1 cellular context compared by ENCODE assay signal in the genomic region with DNA sequence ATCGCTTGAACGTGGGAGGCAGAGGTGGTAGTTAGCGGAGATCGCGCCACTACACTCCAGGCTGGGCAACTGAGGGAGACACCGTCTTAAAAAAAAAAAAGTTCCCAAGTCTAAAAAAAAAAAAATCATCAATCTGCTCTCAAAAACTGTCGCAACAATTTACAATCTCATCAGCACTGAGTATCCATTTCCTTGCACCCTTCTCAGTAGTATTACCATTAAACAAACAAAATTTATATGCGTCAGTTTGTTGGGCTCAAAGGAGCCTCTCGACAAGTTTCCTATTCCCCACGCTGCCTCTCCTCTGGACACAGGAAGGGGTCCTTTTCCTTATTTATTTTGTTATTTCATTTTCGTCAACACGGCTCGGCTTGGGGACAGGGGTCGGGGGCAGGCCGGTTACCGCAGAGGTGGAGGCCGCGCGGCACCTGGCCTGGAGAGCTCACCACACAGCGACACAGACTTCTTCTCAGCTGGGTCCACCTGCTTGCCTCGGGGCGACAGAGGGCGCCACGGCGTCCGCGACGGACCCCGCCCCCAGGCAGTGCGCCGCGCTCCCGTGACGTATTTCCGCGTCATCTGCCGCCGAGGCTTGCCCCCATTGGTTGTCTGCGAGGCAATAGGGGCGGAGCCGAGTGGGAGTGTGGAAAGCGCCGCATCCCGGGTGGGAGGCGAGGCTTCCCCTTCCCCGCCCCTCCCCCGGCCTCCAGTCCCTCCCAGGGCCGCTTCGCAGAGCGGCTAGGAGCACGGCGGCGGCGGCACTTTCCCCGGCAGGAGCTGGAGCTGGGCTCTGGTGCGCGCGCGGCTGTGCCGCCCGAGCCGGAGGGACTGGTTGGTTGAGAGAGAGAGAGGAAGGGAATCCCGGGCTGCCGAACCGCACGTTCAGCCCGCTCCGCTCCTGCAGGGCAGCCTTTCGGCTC.
A peak's percentile ranks its signal among the peaks of the same experiment; 100 is the strongest.
TF ChIP-seq lines count a peak whose summit lies in the region.

Gene MAP2K1 (plus strand): TSS at position 709 of the 920 bp plus-strand sequence. CDS start 436 bp downstream, outside the sequence.

TF ChIP-seq in K562, 482 proteins besides CTCF, POLR2A, EP300 and RAD21 (continued from another document and continues in another):
- TF ChIP-seq, protein P1, sequence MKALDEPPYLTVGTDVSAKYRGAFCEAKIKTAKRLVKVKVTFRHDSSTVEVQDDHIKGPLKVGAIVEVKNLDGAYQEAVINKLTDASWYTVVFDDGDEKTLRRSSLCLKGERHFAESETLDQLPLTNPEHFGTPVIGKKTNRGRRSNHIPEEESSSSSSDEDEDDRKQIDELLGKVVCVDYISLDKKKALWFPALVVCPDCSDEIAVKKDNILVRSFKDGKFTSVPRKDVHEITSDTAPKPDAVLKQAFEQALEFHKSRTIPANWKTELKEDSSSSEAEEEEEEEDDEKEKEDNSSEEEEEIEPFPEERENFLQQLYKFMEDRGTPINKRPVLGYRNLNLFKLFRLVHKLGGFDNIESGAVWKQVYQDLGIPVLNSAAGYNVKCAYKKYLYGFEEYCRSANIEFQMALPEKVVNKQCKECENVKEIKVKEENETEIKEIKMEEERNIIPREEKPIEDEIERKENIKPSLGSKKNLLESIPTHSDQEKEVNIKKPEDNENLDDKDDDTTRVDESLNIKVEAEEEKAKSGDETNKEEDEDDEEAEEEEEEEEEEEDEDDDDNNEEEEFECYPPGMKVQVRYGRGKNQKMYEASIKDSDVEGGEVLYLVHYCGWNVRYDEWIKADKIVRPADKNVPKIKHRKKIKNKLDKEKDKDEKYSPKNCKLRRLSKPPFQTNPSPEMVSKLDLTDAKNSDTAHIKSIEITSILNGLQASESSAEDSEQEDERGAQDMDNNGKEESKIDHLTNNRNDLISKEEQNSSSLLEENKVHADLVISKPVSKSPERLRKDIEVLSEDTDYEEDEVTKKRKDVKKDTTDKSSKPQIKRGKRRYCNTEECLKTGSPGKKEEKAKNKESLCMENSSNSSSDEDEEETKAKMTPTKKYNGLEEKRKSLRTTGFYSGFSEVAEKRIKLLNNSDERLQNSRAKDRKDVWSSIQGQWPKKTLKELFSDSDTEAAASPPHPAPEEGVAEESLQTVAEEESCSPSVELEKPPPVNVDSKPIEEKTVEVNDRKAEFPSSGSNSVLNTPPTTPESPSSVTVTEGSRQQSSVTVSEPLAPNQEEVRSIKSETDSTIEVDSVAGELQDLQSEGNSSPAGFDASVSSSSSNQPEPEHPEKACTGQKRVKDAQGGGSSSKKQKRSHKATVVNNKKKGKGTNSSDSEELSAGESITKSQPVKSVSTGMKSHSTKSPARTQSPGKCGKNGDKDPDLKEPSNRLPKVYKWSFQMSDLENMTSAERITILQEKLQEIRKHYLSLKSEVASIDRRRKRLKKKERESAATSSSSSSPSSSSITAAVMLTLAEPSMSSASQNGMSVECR (CRISPR knock-in tag; IDR thresholded peaks at IDR 0.05), result peak; percentile 91
- no peak for TF ChIP-seq ATF2 (CRISPR knock-in tag; IDR thresholded peaks at IDR 0.05)
- TF ChIP-seq IRF2 (CRISPR knock-in tag; IDR thresholded peaks at IDR 0.05), result no peak
- TF ChIP-seq FOXA1 (IDR thresholded peaks at IDR 0.05; ENCODE audit: borderline replicate concordance), result no peak
- no peak for TF ChIP-seq RBM15 (IDR thresholded peaks at IDR 0.05; ENCODE audit: insufficient read depth, low read length)
- TF ChIP-seq, protein P2, sequence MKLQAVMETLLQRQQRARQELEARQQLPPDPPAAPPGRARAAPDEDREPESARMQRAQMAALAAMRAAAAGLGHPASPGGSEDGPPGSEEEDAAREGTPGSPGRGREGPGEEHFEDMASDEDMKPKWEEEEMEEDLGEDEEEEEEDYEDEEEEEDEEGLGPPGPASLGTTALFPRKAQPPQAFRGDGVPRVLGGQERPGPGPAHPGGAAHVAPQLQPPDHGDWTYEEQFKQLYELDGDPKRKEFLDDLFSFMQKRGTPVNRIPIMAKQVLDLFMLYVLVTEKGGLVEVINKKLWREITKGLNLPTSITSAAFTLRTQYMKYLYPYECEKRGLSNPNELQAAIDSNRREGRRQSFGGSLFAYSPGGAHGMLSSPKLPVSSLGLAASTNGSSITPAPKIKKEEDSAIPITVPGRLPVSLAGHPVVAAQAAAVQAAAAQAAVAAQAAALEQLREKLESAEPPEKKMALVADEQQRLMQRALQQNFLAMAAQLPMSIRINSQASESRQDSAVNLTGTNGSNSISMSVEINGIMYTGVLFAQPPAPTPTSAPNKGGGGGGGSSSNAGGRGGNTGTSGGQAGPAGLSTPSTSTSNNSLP (IDR thresholded peaks at IDR 0.05; ENCODE audit: borderline replicate concordance, low read depth, low read length), result no peak
- TF ChIP-seq ZC3H4 (CRISPR knock-in tag; IDR thresholded peaks at IDR 0.05; ENCODE audit: borderline replicate concordance), result no peak
- TF ChIP-seq ZNF3 (CRISPR knock-in tag; IDR thresholded peaks at IDR 0.05), result no peak
- TF ChIP-seq DDX20 (tag; IDR thresholded peaks at IDR 0.05; ENCODE audit: low read depth), result no peak
- TF ChIP-seq ZNF146 (CRISPR knock-in tag; IDR thresholded peaks at IDR 0.05; ENCODE audit: unreplicated experiment), result no peak
- no peak for TF ChIP-seq ARHGAP35 (IDR thresholded peaks at IDR 0.05; ENCODE audit: partially characterized antibody)
- TF ChIP-seq YBX1 (IDR thresholded peaks at IDR 0.05), result no peak
- no peak for TF ChIP-seq TCF7L2 (IDR thresholded peaks at IDR 0.05; ENCODE audit: low read depth, low read length)
- TF ChIP-seq, protein P3, sequence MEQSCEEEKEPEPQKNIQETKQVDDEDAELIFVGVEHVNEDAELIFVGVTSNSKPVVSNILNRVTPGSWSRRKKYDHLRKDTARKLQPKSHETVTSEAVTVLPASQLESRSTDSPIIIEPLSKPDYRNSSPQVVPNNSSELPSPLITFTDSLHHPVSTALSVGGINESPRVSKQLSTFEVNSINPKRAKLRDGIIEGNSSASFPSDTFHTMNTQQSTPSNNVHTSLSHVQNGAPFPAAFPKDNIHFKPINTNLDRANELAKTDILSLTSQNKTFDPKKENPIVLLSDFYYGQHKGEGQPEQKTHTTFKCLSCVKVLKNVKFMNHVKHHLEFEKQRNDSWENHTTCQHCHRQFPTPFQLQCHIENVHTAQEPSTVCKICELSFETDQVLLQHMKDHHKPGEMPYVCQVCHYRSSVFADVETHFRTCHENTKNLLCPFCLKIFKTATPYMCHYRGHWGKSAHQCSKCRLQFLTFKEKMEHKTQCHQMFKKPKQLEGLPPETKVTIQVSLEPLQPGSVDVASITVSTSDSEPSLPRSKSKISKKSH (CRISPR knock-in tag; IDR thresholded peaks at IDR 0.05), result no peak
- TF ChIP-seq ZBTB5 (IDR thresholded peaks at IDR 0.05), result 0 out of 2 replicates have a peak, but pooled peaks have one; percentile 30
- no peak for TF ChIP-seq TRIM24 (IDR thresholded peaks at IDR 0.05)
- TF ChIP-seq BCOR (IDR thresholded peaks at IDR 0.05), result no peak
- TF ChIP-seq HNRNPK (IDR thresholded peaks at IDR 0.05; ENCODE audit: low read depth, low read length, poor library complexity, severe bottlenecking), result peak; percentile 85
- peak; percentile 48 to 81 for TF ChIP-seq AFF1 (IDR thresholded peaks at IDR 0.05; ENCODE audit: low read depth in 1 of 2, partially characterized antibody in 2 of 2)
- TF ChIP-seq TOE1 (IDR thresholded peaks at IDR 0.05; ENCODE audit: borderline replicate concordance), result 0 out of 2 replicates have a peak, but pooled peaks have one; percentile 54
- TF ChIP-seq TOE1 (CRISPR knock-in tag; IDR thresholded peaks at IDR 0.05; ENCODE audit: borderline replicate concordance, low read depth), result 0 out of 2 replicates have a peak, but pooled peaks have one; percentile 61
- TF ChIP-seq ZBTB17 (CRISPR knock-in tag; IDR thresholded peaks at IDR 0.05), result no peak
- TF ChIP-seq ZFPM2 (CRISPR knock-in tag; IDR thresholded peaks at IDR 0.05), result no peak
- TF ChIP-seq HDAC6 (IDR thresholded peaks at IDR 0.05; ENCODE audit: low read depth, low read length), result no peak
- no peak for TF ChIP-seq RBM39 (optimal IDR thresholded peaks at IDR 0.05; ENCODE audit: low read depth, low read length)
- TF ChIP-seq IFI16 (CRISPR knock-in tag; IDR thresholded peaks at IDR 0.05), result no peak
- peak; percentile 62; the same call in 1 of the 2 replicates for TF ChIP-seq ZNF511 (CRISPR knock-in tag; IDR thresholded peaks at IDR 0.05)
- no peak for TF ChIP-seq WHSC1 (IDR thresholded peaks at IDR 0.05; ENCODE audit: low read length)
- TF ChIP-seq MCM7 (IDR thresholded peaks at IDR 0.05), result no peak
- peak; percentile 71; the same call in 1 of the 2 replicates for TF ChIP-seq CREB3L1 (IDR thresholded peaks at IDR 0.05; ENCODE audit: borderline replicate concordance, low read depth)
- TF ChIP-seq ERF (CRISPR knock-in tag; IDR thresholded peaks at IDR 0.05), result no peak
- TF ChIP-seq CREB1 (IDR thresholded peaks at IDR 0.05), result peak; percentile 99
- peak; percentile 97 for TF ChIP-seq CREB1 (CRISPR knock-in tag; IDR thresholded peaks at IDR 0.05)
- peak; percentile 45 for TF ChIP-seq NEUROD1 (IDR thresholded peaks at IDR 0.05; ENCODE audit: borderline replicate concordance, low read depth, low read length, partially characterized antibody)
- TF ChIP-seq SMARCA5 (IDR thresholded peaks at IDR 0.05), result 0 out of 2 replicates have a peak, but pooled peaks have one; percentile 36
- TF ChIP-seq ZC3H11A (IDR thresholded peaks at IDR 0.05; ENCODE audit: low read depth, low read length), result no peak
- TF ChIP-seq, protein P4, sequence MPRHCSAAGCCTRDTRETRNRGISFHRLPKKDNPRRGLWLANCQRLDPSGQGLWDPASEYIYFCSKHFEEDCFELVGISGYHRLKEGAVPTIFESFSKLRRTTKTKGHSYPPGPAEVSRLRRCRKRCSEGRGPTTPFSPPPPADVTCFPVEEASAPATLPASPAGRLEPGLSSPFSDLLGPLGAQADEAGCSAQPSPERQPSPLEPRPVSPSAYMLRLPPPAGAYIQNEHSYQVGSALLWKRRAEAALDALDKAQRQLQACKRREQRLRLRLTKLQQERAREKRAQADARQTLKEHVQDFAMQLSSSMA (CRISPR knock-in tag; IDR thresholded peaks at IDR 0.05), result no peak
